In the genomic region with DNA sequence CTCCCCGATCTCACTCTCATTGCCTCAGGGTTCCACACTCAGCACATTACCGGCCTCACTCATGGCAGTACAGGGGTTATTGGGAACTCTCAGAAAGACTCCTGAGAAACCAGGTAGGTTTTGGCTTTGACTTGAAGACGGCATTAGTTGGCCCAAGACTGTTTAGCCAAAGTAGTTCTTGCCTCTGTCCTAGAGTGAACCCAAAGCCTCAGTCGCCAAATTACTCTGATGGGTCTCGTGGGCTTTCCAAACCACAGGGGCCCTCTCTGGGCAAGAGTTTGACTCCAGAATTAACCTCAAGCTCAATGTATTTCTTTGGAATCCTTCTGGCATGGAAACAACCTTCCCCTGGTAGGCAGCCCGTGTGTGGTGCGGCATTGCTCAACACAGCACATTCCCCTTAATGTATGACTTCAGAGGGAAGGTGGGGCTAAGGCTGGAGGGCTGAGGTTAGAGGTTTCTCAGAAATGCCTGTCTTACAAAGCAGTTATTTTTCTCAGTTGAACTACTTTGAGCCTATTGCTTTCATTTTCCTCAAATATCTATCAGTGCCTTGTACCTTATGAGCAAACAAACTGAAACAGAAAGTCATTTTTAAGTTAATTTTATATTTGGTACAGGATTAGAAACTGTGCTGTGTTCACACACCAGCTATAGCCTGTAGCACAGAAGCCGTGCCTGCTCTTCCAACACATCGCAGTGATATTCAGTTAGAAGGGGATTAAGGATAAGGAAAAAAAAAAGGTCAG, we compare ENCODE assay signal across 8 cellular contexts.
DNase-seq lines count a peak whose midpoint lies in the region; ATAC-seq, FAIRE-seq and TF ChIP-seq lines count a peak whose summit lies in the region.
"Had no signal": no experiment of that assay in that cellular context is flagged by ENCODE, and none has a peak within 500 bp of the region (broad histone marks: within the 10 kb centered on the region; RNA-seq: fewer than 3 reads in every experiment).

No MANE protein-coding gene starts in this region.

- H3K9me3 ChIP-seq in KOPT-K1 (ENCODE audit: insufficient read depth, low read length, poor library complexity, severe bottlenecking) (no peaks in the 10 kb centered on the region), sigmoid colon (no peaks in the 10 kb centered on the region)

- no peaks in the 10 kb centered on the region for H3K36me3 Mint-ChIP-seq in GM23338 (ENCODE audit: low read depth)

- no peaks in the 10 kb centered on the region for H4K20me1 ChIP-seq in GM23338 (replicated peaks; ENCODE audit: insufficient read depth)

- DNase-seq in GM23338 (ENCODE audit: low spot score): peak; percentile 24
- no peak for DNase-seq in coronary artery (ENCODE audit: low spot score)
- DNase-seq in urothelium cell line (ENCODE audit: low spot score): peak; percentile 67
- no peak for DNase-seq in sigmoid colon
- no peak for DNase-seq in DMS79 treated with DMSO at 0.1 percent for 48 hours (lab: John Stamatoyannopoulos, UW)

- peaks cover 7% of the 10 kb centered on the region for H3K4me1 Mint-ChIP-seq in GM23338

- intact Hi-C loops in sigmoid colon (cut with DNase I): no loop called here

- H3K27ac Mint-ChIP-seq in GM23338: no peak overlapping the region

- H3K9me2 ChIP-seq in GM23338 (ENCODE audit: insufficient read depth): 0 out of 2 replicates have a peak, but pooled peaks cover 6% of the 10 kb centered on the region

- no peak for TF ChIP-seq CTCF in GM23338 (conservative IDR thresholded peaks at IDR 0.05; ENCODE audit: low read depth in 2 of 2)
- no peak for TF ChIP-seq CTCF in coronary artery (IDR thresholded peaks at IDR 0.05)
- no peak for TF ChIP-seq CTCF in sigmoid colon (IDR thresholded peaks at IDR 0.05)

- H3K4me3 Mint-ChIP-seq in GM23338: no peak overlapping the region

- H3K27ac ChIP-seq in GM23338 (ENCODE audit: low read depth) (no peak overlapping the region), KOPT-K1 (ENCODE audit: low read depth, low read length, poor library complexity, severe bottlenecking) (peak overlapping the region; percentile 84), coronary artery (peak overlapping the region; percentile 5 to 37), sigmoid colon (no peak overlapping the region)
- H3K27ac ChIP-seq: parathyroid adenoma had no signal

- H3K79me2 ChIP-seq in GM23338 (replicated peaks; ENCODE audit: insufficient read depth): no peaks in the 10 kb centered on the region
- H3K79me2 ChIP-seq: parathyroid adenoma had no signal

- TF ChIP-seq POLR2A in sigmoid colon (IDR thresholded peaks at IDR 0.05): no peak

- WGBS in sigmoid colon, 2 donors: 75 to 85% methylated on average over 9 of the region's 9 CpGs

- ATAC-seq in GM18861 (IDR thresholded peaks at IDR 0.05; ENCODE audit: unreplicated experiment) (peak; percentile 100), GM23338 (peak; percentile 36; the same call in 1 of the 3 replicates)

- FAIRE-seq in urothelium cell line (lab: Jason Lieb, UNC): peak; percentile 62

- H2AFZ ChIP-seq in GM23338: no peak overlapping the region
- H2AFZ ChIP-seq: parathyroid adenoma had no signal

- H3K27me3 ChIP-seq in GM23338 (ENCODE audit: insufficient read depth): no peaks in the 10 kb centered on the region
- no peaks in the 10 kb centered on the region for H3K27me3 ChIP-seq in sigmoid colon

- no peaks in the 10 kb centered on the region for H3F3A ChIP-seq in GM23338 (replicated peaks; ENCODE audit: low read depth)

- H3K4me1 ChIP-seq in GM23338 (ENCODE audit: insufficient read depth) (no peaks in the 10 kb centered on the region), sigmoid colon (no peaks in the 10 kb centered on the region)
- H3K4me1 ChIP-seq: parathyroid adenoma had no signal

- peaks cover 2% of the 10 kb centered on the region for H3K27me3 Mint-ChIP-seq in GM23338 (ENCODE audit: insufficient read depth, low read depth, poor library complexity)

- H3K36me3 ChIP-seq in GM23338 (ENCODE audit: insufficient read depth): no peaks in the 10 kb centered on the region
- H3K36me3 ChIP-seq in KOPT-K1 (ENCODE audit: insufficient read depth, low read length): no peaks in the 10 kb centered on the region
- H3K36me3 ChIP-seq in sigmoid colon: no peaks in the 10 kb centered on the region

- no peak overlapping the region for H3K4me3 ChIP-seq in GM23338
- peak overlapping the region; percentile 64 for H3K4me3 ChIP-seq in coronary artery
- H3K4me3 ChIP-seq in sigmoid colon: no peak overlapping the region

- no peak overlapping the region for H3K4me2 ChIP-seq in GM23338

- no peaks in the 10 kb centered on the region for H3K9me3 Mint-ChIP-seq in GM23338

- TF ChIP-seq EP300 in sigmoid colon (IDR thresholded peaks at IDR 0.05): no peak

TF ChIP-seq in GM23338, 12 proteins besides CTCF, POLR2A, EP300 and RAD21 (continues in another document):
- no peak for TF ChIP-seq STAT1 (IDR thresholded peaks at IDR 0.05; ENCODE audit: unreplicated experiment)
- no peak for TF ChIP-seq ZNF331 (CRISPR knock-in tag; IDR thresholded peaks at IDR 0.05; ENCODE audit: low read depth)
- TF ChIP-seq EZH2 (IDR thresholded peaks at IDR 0.05; ENCODE audit: low read depth, unreplicated experiment): no peak
- TF ChIP-seq NANOG (IDR thresholded peaks at IDR 0.05; ENCODE audit: borderline replicate concordance): no peak
- no peak for TF ChIP-seq POLR2AphosphoS5 (IDR thresholded peaks at IDR 0.05; ENCODE audit: low read depth)
- no peak for TF ChIP-seq JUNB (IDR thresholded peaks at IDR 0.05; ENCODE audit: unreplicated experiment)
- TF ChIP-seq, protein P1, sequence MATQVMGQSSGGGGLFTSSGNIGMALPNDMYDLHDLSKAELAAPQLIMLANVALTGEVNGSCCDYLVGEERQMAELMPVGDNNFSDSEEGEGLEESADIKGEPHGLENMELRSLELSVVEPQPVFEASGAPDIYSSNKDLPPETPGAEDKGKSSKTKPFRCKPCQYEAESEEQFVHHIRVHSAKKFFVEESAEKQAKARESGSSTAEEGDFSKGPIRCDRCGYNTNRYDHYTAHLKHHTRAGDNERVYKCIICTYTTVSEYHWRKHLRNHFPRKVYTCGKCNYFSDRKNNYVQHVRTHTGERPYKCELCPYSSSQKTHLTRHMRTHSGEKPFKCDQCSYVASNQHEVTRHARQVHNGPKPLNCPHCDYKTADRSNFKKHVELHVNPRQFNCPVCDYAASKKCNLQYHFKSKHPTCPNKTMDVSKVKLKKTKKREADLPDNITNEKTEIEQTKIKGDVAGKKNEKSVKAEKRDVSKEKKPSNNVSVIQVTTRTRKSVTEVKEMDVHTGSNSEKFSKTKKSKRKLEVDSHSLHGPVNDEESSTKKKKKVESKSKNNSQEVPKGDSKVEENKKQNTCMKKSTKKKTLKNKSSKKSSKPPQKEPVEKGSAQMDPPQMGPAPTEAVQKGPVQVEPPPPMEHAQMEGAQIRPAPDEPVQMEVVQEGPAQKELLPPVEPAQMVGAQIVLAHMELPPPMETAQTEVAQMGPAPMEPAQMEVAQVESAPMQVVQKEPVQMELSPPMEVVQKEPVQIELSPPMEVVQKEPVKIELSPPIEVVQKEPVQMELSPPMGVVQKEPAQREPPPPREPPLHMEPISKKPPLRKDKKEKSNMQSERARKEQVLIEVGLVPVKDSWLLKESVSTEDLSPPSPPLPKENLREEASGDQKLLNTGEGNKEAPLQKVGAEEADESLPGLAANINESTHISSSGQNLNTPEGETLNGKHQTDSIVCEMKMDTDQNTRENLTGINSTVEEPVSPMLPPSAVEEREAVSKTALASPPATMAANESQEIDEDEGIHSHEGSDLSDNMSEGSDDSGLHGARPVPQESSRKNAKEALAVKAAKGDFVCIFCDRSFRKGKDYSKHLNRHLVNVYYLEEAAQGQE (IDR thresholded peaks at IDR 0.05; ENCODE audit: unreplicated experiment): no peak
- TF ChIP-seq EZH2phosphoT487 (IDR thresholded peaks at IDR 0.05; ENCODE audit: unreplicated experiment): no peak
- no peak for TF ChIP-seq ETS1 (IDR thresholded peaks at IDR 0.05)
- TF ChIP-seq CREB1 (CRISPR knock-in tag; IDR thresholded peaks at IDR 0.05; ENCODE audit: low read depth): no peak
- no peak for TF ChIP-seq ZNF114 (CRISPR knock-in tag; IDR thresholded peaks at IDR 0.05)

Comparison
In these comparisons a context has a peak if more than half of its experiments do, and no peak if none do; other contexts are left out.
1. DNase-seq: peak in GM23338 (single experiment) and urothelium cell line (single experiment); none in coronary artery (single experiment), sigmoid colon (single experiment) and DMS79 treated with DMSO at 0.1 percent for 48 hours (single experiment).
2. H3K27ac ChIP-seq: peak in KOPT-K1 (single experiment) and coronary artery (2 of 2); none in GM23338 (single experiment) and sigmoid colon (0 of 4).